In the genomic region with DNA sequence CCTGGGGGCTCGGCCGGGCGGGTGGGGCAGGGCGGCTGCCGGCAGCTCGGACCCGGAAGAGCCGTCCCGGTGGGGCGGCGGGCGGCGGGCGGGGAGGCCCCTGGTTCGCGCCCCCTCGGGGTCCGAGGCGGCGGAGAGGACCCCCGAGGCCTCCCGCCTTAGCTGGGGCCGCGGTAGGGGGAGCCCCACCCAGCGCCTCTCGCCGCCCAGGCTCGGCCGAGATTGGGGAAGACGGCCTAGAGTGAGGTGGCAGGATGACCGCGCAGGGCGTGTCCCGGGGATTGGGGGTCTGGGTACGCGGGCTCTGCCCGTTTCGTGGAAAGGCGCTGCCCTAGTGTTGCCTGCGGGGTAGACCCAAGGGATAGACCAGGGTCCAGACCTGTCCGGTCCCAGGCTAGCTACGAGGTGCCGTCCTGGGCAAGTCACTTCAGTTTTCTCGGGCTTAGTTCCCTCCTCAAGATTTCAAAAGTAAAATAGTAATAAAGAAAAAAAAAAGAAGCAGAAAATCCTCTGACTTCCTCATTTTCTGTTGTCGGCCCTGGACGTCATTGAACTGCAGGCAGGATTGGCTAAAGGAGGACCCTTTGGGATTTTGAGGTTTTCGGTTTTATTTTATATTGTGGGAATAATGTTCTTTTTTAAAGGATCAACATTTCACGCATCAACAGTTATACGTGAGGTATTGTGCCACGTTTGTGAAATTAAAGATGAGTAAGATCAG, we compare ENCODE assay signal across 2 cellular contexts.
TF ChIP-seq lines count a peak whose summit lies in the region.

No MANE protein-coding gene starts in this region.

TF ChIP-seq in HEK293, 187 proteins besides CTCF, POLR2A, EP300 and RAD21 (continues in another document):
- TF ChIP-seq, protein P1, sequence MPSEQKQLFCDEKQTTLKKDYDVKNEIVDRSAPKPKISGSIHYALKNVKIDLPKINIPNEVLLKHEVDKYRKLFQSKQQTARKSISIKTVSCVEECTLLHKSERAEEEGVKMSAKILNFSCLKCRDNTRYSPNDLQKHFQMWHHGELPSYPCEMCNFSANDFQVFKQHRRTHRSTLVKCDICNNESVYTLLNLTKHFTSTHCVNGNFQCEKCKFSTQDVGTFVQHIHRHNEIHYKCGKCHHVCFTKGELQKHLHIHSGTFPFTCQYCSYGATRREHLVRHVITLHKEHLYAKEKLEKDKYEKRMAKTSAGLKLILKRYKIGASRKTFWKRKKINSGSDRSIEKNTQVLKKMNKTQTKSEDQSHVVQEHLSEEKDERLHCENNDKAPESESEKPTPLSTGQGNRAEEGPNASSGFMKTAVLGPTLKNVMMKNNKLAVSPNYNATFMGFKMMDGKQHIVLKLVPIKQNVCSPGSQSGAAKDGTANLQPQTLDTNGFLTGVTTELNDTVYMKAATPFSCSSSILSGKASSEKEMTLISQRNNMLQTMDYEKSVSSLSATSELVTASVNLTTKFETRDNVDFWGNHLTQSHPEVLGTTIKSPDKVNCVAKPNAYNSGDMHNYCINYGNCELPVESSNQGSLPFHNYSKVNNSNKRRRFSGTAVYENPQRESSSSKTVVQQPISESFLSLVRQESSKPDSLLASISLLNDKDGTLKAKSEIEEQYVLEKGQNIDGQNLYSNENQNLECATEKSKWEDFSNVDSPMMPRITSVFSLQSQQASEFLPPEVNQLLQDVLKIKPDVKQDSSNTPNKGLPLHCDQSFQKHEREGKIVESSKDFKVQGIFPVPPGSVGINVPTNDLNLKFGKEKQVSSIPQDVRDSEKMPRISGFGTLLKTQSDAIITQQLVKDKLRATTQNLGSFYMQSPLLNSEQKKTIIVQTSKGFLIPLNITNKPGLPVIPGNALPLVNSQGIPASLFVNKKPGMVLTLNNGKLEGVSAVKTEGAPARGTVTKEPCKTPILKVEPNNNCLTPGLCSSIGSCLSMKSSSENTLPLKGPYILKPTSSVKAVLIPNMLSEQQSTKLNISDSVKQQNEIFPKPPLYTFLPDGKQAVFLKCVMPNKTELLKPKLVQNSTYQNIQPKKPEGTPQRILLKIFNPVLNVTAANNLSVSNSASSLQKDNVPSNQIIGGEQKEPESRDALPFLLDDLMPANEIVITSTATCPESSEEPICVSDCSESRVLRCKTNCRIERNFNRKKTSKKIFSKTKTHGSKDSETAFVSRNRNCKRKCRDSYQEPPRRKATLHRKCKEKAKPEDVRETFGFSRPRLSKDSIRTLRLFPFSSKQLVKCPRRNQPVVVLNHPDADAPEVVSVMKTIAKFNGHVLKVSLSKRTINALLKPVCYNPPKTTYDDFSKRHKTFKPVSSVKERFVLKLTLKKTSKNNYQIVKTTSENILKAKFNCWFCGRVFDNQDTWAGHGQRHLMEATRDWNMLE (tag by site-specific recombination; conservative IDR thresholded peaks at IDR 0.05; ENCODE audit: low read depth): no peak
- TF ChIP-seq, protein P2, sequence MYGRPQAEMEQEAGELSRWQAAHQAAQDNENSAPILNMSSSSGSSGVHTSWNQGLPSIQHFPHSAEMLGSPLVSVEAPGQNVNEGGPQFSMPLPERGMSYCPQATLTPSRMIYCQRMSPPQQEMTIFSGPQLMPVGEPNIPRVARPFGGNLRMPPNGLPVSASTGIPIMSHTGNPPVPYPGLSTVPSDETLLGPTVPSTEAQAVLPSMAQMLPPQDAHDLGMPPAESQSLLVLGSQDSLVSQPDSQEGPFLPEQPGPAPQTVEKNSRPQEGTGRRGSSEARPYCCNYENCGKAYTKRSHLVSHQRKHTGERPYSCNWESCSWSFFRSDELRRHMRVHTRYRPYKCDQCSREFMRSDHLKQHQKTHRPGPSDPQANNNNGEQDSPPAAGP (tag by site-specific recombination; IDR thresholded peaks at IDR 0.05): no peak
- TF ChIP-seq ZNF202 (tag by site-specific recombination; IDR thresholded peaks at IDR 0.05; ENCODE audit: borderline replicate concordance): no peak
- TF ChIP-seq ZNF660 (tag by site-specific recombination; IDR thresholded peaks at IDR 0.05): 0 out of 2 replicates have a peak, but pooled peaks have one; percentile 55
- TF ChIP-seq ZNF747 (tag by site-specific recombination; IDR thresholded peaks at IDR 0.05): no peak
- TF ChIP-seq ZNF629 (tag by site-specific recombination; IDR thresholded peaks at IDR 0.05): no peak
- TF ChIP-seq ZNF132 (tag by site-specific recombination; IDR thresholded peaks at IDR 0.05; ENCODE audit: borderline replicate concordance): no peak
- TF ChIP-seq ZNF302 (tag by site-specific recombination; IDR thresholded peaks at IDR 0.05; ENCODE audit: low read depth): no peak
- TF ChIP-seq ZNF544 (tag by site-specific recombination; IDR thresholded peaks at IDR 0.05): no peak
- TF ChIP-seq ZNF677 (tag by site-specific recombination; IDR thresholded peaks at IDR 0.05): no peak
- TF ChIP-seq, protein P3, sequence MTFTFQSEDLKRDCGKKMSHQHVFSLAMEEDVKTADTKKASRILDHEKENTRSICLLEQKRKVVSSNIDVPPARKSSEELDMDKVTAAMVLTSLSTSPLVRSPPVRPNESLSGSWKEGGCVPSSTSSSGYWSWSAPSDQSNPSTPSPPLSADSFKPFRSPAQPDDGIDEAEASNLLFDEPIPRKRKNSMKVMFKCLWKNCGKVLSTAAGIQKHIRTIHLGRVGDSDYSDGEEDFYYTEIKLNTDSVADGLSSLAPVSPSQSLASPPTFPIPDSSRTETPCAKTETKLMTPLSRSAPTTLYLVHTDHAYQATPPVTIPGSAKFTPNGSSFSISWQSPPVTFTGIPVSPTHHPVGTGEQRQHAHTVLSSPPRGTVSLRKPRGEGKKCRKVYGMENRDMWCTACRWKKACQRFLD (tag by site-specific recombination; IDR thresholded peaks at IDR 0.05): no peak
- no peak for TF ChIP-seq SCRT1 (tag by site-specific recombination; IDR thresholded peaks at IDR 0.05; ENCODE audit: borderline replicate concordance)
- TF ChIP-seq, protein P4, sequence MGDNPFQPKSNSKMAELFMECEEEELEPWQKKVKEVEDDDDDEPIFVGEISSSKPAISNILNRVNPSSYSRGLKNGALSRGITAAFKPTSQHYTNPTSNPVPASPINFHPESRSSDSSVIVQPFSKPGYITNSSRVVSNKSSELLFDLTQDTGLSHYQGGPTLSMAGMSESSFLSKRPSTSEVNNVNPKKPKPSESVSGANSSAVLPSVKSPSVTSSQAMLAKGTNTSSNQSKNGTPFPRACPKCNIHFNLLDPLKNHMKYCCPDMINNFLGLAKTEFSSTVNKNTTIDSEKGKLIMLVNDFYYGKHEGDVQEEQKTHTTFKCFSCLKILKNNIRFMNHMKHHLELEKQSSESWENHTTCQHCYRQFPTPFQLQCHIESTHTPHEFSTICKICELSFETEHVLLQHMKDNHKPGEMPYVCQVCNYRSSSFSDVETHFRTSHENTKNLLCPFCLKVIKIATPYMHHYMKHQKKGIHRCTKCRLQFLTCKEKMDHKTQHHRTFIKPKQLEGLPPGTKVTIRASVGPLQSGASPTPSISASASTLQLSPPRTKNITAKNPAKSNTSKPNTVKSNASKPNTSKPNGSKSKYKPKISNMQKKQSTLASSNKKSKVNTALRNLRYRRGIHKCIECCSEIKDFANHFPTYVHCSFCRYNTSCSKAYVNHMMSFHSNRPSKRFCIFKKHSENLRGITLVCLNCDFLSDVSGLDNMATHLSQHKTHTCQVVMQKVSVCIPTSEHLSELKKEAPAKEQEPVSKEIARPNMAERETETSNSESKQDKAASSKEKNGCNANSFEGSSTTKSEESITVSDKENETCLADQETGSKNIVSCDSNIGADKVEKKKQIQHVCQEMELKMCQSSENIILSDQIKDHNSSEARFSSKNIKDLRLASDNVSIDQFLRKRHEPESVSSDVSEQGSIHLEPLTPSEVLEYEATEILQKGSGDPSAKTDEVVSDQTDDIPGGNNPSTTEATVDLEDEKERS (tag by site-specific recombination; IDR thresholded peaks at IDR 0.05): no peak
- TF ChIP-seq FEZF1 (tag by site-specific recombination; IDR thresholded peaks at IDR 0.05): no peak
- TF ChIP-seq ZBTB48 (tag by site-specific recombination; IDR thresholded peaks at IDR 0.05): peak; percentile 57; the same call in 1 of the 2 replicates

TF ChIP-seq in HepG2, 621 proteins besides CTCF, POLR2A, EP300 and RAD21 (continues in another document):
- no peak for TF ChIP-seq TBX2 (CRISPR knock-in tag; IDR thresholded peaks at IDR 0.05; ENCODE audit: borderline replicate concordance)
- no peak for TF ChIP-seq CEBPB (IDR thresholded peaks at IDR 0.05; ENCODE audit: borderline replicate concordance, low read depth, low read length)
- 0 out of 2 replicates have a peak, but pooled peaks have one; percentile 39 for TF ChIP-seq HNRNPL (IDR thresholded peaks at IDR 0.05; ENCODE audit: low read depth, low read length)
- TF ChIP-seq, protein P5, sequence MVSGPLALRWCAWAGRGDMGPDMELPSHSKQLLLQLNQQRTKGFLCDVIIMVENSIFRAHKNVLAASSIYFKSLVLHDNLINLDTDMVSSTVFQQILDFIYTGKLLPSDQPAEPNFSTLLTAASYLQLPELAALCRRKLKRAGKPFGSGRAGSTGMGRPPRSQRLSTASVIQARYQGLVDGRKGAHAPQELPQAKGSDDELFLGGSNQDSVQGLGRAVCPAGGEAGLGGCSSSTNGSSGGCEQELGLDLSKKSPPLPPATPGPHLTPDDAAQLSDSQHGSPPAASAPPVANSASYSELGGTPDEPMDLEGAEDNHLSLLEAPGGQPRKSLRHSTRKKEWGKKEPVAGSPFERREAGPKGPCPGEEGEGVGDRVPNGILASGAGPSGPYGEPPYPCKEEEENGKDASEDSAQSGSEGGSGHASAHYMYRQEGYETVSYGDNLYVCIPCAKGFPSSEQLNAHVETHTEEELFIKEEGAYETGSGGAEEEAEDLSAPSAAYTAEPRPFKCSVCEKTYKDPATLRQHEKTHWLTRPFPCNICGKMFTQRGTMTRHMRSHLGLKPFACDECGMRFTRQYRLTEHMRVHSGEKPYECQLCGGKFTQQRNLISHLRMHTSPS (CRISPR knock-in tag; IDR thresholded peaks at IDR 0.05; ENCODE audit: low read depth): no peak
- TF ChIP-seq MTF1 (CRISPR knock-in tag; IDR thresholded peaks at IDR 0.05): no peak
- no peak for TF ChIP-seq CHD2 (IDR thresholded peaks at IDR 0.05; ENCODE audit: low read depth, low read length)
- no peak for TF ChIP-seq TCF12 (IDR thresholded peaks at IDR 0.05)
- TF ChIP-seq TCF12 (CRISPR knock-in tag; IDR thresholded peaks at IDR 0.05): no peak
- TF ChIP-seq, protein P6, sequence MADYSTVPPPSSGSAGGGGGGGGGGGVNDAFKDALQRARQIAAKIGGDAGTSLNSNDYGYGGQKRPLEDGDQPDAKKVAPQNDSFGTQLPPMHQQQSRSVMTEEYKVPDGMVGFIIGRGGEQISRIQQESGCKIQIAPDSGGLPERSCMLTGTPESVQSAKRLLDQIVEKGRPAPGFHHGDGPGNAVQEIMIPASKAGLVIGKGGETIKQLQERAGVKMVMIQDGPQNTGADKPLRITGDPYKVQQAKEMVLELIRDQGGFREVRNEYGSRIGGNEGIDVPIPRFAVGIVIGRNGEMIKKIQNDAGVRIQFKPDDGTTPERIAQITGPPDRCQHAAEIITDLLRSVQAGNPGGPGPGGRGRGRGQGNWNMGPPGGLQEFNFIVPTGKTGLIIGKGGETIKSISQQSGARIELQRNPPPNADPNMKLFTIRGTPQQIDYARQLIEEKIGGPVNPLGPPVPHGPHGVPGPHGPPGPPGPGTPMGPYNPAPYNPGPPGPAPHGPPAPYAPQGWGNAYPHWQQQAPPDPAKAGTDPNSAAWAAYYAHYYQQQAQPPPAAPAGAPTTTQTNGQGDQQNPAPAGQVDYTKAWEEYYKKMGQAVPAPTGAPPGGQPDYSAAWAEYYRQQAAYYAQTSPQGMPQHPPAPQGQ (CRISPR knock-in tag; IDR thresholded peaks at IDR 0.05; ENCODE audit: borderline replicate concordance): no peak
- no peak for TF ChIP-seq KDM1A (CRISPR knock-in tag; IDR thresholded peaks at IDR 0.05)
- no peak for TF ChIP-seq ZBTB21 (CRISPR knock-in tag; IDR thresholded peaks at IDR 0.05)
- no peak for TF ChIP-seq ZNF160 (CRISPR knock-in tag; IDR thresholded peaks at IDR 0.05)
- no peak for TF ChIP-seq CEBPG (CRISPR knock-in tag; IDR thresholded peaks at IDR 0.05)
- 0 out of 2 replicates have a peak, but pooled peaks have one; percentile 28 for TF ChIP-seq KLF9 (CRISPR knock-in tag; IDR thresholded peaks at IDR 0.05; ENCODE audit: low read depth)
- no peak for TF ChIP-seq ZIK1 (CRISPR knock-in tag; IDR thresholded peaks at IDR 0.05; ENCODE audit: borderline replicate concordance, low read depth)
- TF ChIP-seq ZMYM2 (CRISPR knock-in tag; IDR thresholded peaks at IDR 0.05): no peak
- TF ChIP-seq ZNF768 (CRISPR knock-in tag; IDR thresholded peaks at IDR 0.05): peak; percentile 12; the same call in 1 of the 2 replicates
- TF ChIP-seq, protein P7, sequence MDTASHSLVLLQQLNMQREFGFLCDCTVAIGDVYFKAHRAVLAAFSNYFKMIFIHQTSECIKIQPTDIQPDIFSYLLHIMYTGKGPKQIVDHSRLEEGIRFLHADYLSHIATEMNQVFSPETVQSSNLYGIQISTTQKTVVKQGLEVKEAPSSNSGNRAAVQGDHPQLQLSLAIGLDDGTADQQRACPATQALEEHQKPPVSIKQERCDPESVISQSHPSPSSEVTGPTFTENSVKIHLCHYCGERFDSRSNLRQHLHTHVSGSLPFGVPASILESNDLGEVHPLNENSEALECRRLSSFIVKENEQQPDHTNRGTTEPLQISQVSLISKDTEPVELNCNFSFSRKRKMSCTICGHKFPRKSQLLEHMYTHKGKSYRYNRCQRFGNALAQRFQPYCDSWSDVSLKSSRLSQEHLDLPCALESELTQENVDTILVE (CRISPR knock-in tag; IDR thresholded peaks at IDR 0.05): no peak
- no peak for TF ChIP-seq BCL6 (CRISPR knock-in tag; IDR thresholded peaks at IDR 0.05)
- TF ChIP-seq ETV6 (CRISPR knock-in tag; conservative IDR thresholded peaks at IDR 0.05): no peak
- no peak for TF ChIP-seq CBFB (CRISPR knock-in tag; IDR thresholded peaks at IDR 0.05)
- TF ChIP-seq, protein P8, sequence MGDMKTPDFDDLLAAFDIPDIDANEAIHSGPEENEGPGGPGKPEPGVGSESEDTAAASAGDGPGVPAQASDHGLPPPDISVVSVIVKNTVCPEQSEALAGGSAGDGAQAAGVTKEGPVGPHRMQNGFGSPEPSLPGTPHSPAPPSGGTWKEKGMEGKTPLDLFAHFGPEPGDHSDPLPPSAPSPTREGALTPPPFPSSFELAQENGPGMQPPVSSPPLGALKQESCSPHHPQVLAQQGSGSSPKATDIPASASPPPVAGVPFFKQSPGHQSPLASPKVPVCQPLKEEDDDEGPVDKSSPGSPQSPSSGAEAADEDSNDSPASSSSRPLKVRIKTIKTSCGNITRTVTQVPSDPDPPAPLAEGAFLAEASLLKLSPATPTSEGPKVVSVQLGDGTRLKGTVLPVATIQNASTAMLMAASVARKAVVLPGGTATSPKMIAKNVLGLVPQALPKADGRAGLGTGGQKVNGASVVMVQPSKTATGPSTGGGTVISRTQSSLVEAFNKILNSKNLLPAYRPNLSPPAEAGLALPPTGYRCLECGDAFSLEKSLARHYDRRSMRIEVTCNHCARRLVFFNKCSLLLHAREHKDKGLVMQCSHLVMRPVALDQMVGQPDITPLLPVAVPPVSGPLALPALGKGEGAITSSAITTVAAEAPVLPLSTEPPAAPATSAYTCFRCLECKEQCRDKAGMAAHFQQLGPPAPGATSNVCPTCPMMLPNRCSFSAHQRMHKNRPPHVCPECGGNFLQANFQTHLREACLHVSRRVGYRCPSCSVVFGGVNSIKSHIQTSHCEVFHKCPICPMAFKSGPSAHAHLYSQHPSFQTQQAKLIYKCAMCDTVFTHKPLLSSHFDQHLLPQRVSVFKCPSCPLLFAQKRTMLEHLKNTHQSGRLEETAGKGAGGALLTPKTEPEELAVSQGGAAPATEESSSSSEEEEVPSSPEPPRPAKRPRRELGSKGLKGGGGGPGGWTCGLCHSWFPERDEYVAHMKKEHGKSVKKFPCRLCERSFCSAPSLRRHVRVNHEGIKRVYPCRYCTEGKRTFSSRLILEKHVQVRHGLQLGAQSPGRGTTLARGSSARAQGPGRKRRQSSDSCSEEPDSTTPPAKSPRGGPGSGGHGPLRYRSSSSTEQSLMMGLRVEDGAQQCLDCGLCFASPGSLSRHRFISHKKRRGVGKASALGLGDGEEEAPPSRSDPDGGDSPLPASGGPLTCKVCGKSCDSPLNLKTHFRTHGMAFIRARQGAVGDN (CRISPR knock-in tag; IDR thresholded peaks at IDR 0.05): peak; percentile 42; the same call in 1 of the 2 replicates
- no peak for TF ChIP-seq KDM3A (CRISPR knock-in tag; IDR thresholded peaks at IDR 0.05; ENCODE audit: low read depth)
- no peak for TF ChIP-seq ZNF530 (CRISPR knock-in tag; IDR thresholded peaks at IDR 0.05; ENCODE audit: low read depth)
